Comparison of ENCODE assay signal across 19 cellular contexts in genomic region chr10:50286517-50286916, GRCh38. TPM values are rescaled to one million over a fixed set of nuclear protein-coding genes. Genes with fewer than 3 reads are reported as not detected.
DNase-seq lines count a peak whose midpoint lies in the region; ATAC-seq, FAIRE-seq and TF ChIP-seq lines count a peak whose summit lies in the region.
"Had no signal": no experiment of that assay in that cellular context is flagged by ENCODE, and none has a peak within 500 bp of the region (broad histone marks: within the 10 kb centered on the region; RNA-seq: fewer than 3 reads in every experiment).

No MANE protein-coding gene starts in this region.

- H3K9me3 ChIP-seq in fibroblast of lung (ENCODE audit: control insufficient read depth, insufficient read depth, low read depth, low read length), result no peaks in the 10 kb centered on the region
- no peaks in the 10 kb centered on the region for H3K9me3 ChIP-seq in suprapubic skin
- H3K9me3 ChIP-seq: breast epithelium, Caco-2, heart left ventricle, tibial nerve had no signal

- ATAC-seq in sciatic nerve, result peak; percentile 94
- ATAC-seq: heart left ventricle had no signal

- TF ChIP-seq CTCF in fibroblast of lung (conservative IDR thresholded peaks at IDR 0.05 in 1 of 2, IDR thresholded peaks at IDR 0.05 in 1 of 2; ENCODE audit: low read depth in 1 of 2, low read length in 2 of 2) (no peak), suprapubic skin (IDR thresholded peaks at IDR 0.05) (no peak)

- TF ChIP-seq POLR2A in suprapubic skin (IDR thresholded peaks at IDR 0.05), result no peak

- WGBS in suprapubic skin, result 15% methylated on average over 2 of the region's 2 CpGs

- H4K20me1 ChIP-seq in fibroblast of lung (ENCODE audit: control insufficient read depth, extremely low read depth, insufficient read depth, low read length), result no peaks in the 10 kb centered on the region

- no peak for FAIRE-seq in RCC 7860 (lab: Jason Lieb, UNC)
- FAIRE-seq: endometrium had no signal

- TF ChIP-seq EP300 in suprapubic skin (IDR thresholded peaks at IDR 0.05), result no peak

- no peaks in the 10 kb centered on the region for H3K4me1 ChIP-seq in fibroblast of lung (ENCODE audit: control insufficient read depth, extremely low read depth, insufficient read depth, low read length)
- H3K4me1 ChIP-seq in suprapubic skin, result peaks cover 11% of the 10 kb centered on the region
- H3K4me1 ChIP-seq: breast epithelium, Caco-2 had no signal

- intact Hi-C loops in sciatic nerve (cut with DNase I), result no loop called here

- peak; percentile 72 for DNase-seq in EH (ENCODE audit: low read depth)
- peak; percentile 66 for DNase-seq in MV-4-11 (lab: John Stamatoyannopoulos, UW)
- peak; percentile 29 to 82 for DNase-seq in fibroblast of lung (ENCODE audit: low read depth in 2 of 2)
- DNase-seq in sciatic nerve (ENCODE audit: low spot score), result no peak
- DNase-seq in activated effector memory CD4-positive, alpha-beta T cell treated with anti-CD3 and anti-CD28 coated beads, Interleukin-2, amount 50 U/mL, for 16 hours, result no peak
- no peak for DNase-seq in RCC 7860 (ENCODE audit: low spot score)
- no peak for DNase-seq in suprapubic skin (ENCODE audit: low spot score in 2 of 2)
- DNase-seq: Caco-2; GDM1; heart left ventricle; kidney glomerular epithelial cell; NCI-H1092 treated with DMSO at 0.1 percent for 48 hours; stimulated activated CD4-positive, alpha-beta T cell treated with anti-CD3 and anti-CD28 coated beads, Interleukin-2, amount 100 ng/mL, for 48 hours; SW 1271 had no signal

- H3K36me3 ChIP-seq in fibroblast of lung (ENCODE audit: control insufficient read depth, insufficient read depth, low read length) (no peaks in the 10 kb centered on the region), suprapubic skin (no peaks in the 10 kb centered on the region)
- H3K36me3 ChIP-seq: breast epithelium, heart left ventricle, tibial nerve had no signal

- H3K79me2 ChIP-seq in fibroblast of lung (ENCODE audit: control insufficient read depth, insufficient read depth, low read length), result no peaks in the 10 kb centered on the region

- peak overlapping the region; percentile 23 for H3K4me2 ChIP-seq in fibroblast of lung (ENCODE audit: extremely low read depth, insufficient read depth, low read length)

- no peak overlapping the region for H3K27ac ChIP-seq in fibroblast of lung (ENCODE audit: insufficient read depth, low read length)
- H3K27ac ChIP-seq in suprapubic skin, result no peak overlapping the region
- H3K27ac ChIP-seq: breast epithelium, heart left ventricle, tibial nerve, VCaP had no signal

- no peak overlapping the region for H3K9ac ChIP-seq in fibroblast of lung (ENCODE audit: insufficient read depth, low read length)

- peaks cover 5% of the 10 kb centered on the region for H3K27me3 ChIP-seq in fibroblast of lung (ENCODE audit: control insufficient read depth, insufficient read depth, low read length)
- H3K27me3 ChIP-seq in suprapubic skin, result no peaks in the 10 kb centered on the region
- H3K27me3 ChIP-seq: breast epithelium, heart left ventricle, tibial nerve had no signal

- H3K4me3 ChIP-seq in fibroblast of lung (replicated peaks in 1 of 4; ENCODE audit: control extremely low read depth in 1 of 4, insufficient read depth in 1 of 4, low read depth in 3 of 4, low read length in 4 of 4) (no peak overlapping the region), suprapubic skin (no peak overlapping the region)
- H3K4me3 ChIP-seq: breast epithelium, heart left ventricle, tibial nerve had no signal

- H2AFZ ChIP-seq in fibroblast of lung (ENCODE audit: low read length), result no peak overlapping the region

RNA-seq across cellular contexts. Expression of gene ASAH2, which starts 35.2 kb away (rescaled TPM):
- total RNA-seq in fibroblast of lung (0.51 and 0.99 TPM in 2 replicates), sciatic nerve (4.0 TPM), suprapubic skin (1 to 10 TPM; 2.4 to 6.1 (median 4.6) TPM)
- 2.1 and 2.4 TPM in 2 replicates for polyA plus RNA-seq in fibroblast of lung
- 1.5 and 1.6 TPM in 2 replicates for polyA plus RNA-seq in fibroblast of lung (2012)
- 8.4 TPM in 1 of 2 replicates, not detected in the other for polyA minus RNA-seq in fibroblast of lung (ENCODE audit: low replicate concordance)
- total RNA-seq: OCI-LY7 had no signal

Comparison
In these comparisons a context has a peak if more than half of its experiments do, and no peak if none do; other contexts are left out.
1. DNase-seq: peak in EH (single experiment), MV-4-11 (single experiment) and fibroblast of lung (2 of 2); none in sciatic nerve (single experiment), activated effector memory CD4-positive, alpha-beta T cell treated with anti-CD3 and anti-CD28 coated beads, Interleukin-2, amount 50 U/mL, for 16 hours (single experiment), RCC 7860 (single experiment) and suprapubic skin (0 of 2).